Comparison of ENCODE assay signal across 8 cellular contexts in the genomic region with DNA sequence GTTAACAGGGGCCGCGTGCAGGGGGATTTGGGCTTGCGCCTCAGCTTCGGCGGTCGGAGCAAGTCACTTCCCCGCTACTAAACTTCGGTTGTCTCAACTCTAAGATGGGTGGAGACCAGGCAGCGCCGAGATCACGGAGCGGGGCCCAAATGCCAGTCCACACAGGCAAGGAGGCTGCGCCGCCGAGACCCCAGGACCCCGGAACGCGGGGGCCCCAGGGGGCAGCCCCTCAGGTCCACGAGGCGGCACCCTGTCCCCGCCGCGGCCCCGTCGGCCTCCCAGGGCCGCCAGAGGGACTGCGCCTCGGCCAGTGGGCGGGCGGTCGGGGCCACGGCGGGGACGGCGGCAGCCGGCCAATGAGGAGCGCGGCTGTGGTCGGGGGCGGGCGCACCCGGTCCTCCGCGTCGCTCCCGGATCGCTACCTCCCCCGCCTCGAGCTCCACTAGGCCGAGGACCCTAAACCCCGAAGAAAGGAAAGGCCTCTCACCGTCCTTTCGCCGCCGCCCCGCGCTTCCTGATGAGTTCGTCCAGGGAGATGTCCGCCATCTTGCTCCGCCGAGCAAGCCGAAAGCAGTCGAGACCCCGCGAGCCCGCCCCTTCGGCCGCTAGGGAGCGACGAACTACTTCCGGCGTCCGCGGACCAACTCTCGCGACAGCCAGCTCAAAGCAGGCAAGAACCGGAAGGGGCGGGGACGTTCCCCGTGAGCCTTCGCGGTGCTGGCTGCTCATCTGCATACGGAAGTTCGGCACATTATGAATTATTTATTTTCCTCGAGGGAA. TPM values are rescaled to one million over a fixed set of nuclear protein-coding genes. Genes with fewer than 3 reads are reported as not detected.
DNase-seq lines count a peak whose midpoint lies in the region; ATAC-seq and TF ChIP-seq lines count a peak whose summit lies in the region.

Gene POLDIP3, minus strand, starts transcription at position 572 of the 780 bp plus-strand sequence. Its CDS starts 26 bp downstream, at position 546.

- peak; percentile 56 for ATAC-seq in GM21619 (IDR thresholded peaks at IDR 0.05; ENCODE audit: unreplicated experiment)
- peak; percentile 62 for ATAC-seq in PC-3

- DNase-seq in DMS53 treated with DMSO at 0.1 percent for 48 hours (lab: John Stamatoyannopoulos, UW; ENCODE audit: unreplicated experiment) = peak; percentile 83
- peak; percentile 97 for DNase-seq in Jurkat, Clone E6-1 (ENCODE audit: low read depth, low spot score)
- peak; percentile 95 for DNase-seq in PC-3
- peak; percentile 98 for DNase-seq in activated T-cell treated with anti-CD3 and anti-CD28 coated beads for 48 hours (ENCODE audit: low read depth)
- DNase-seq in epithelial cell of proximal tubule (ENCODE audit: low read depth) = peak; percentile 87
- peak; percentile 99 for DNase-seq in stimulated activated CD8-positive, alpha-beta memory T cell treated with anti-CD3 and anti-CD28 coated beads, Interleukin-4, amount 100 ng/mL, for 48 hours

- peaks cover 10% of the 10 kb centered on the region; the same call in 1 of the 2 replicates for H3K36me3 ChIP-seq in PC-3 (ENCODE audit: low read depth, low read length)
- peaks cover 3 to 9% of the 10 kb centered on the region in 2 donors for H3K36me3 ChIP-seq in mucosa of rectum (ENCODE audit: control insufficient read depth in 2 of 2, insufficient read depth in 2 of 2, low read length in 2 of 2)

- H3K4me1 ChIP-seq in PC-3 (ENCODE audit: insufficient read depth, low read length) = peaks cover 8% of the 10 kb centered on the region
- H3K4me1 ChIP-seq in mucosa of rectum (ENCODE audit: control insufficient read depth in 2 of 2, insufficient read depth in 2 of 2, low read length in 2 of 2) = peaks cover 22 to 34% of the 10 kb centered on the region in 2 donors

- H3K27ac ChIP-seq in PC-3 (ENCODE audit: low read length) (peak within 1 kb of the TSS; percentile 97), mucosa of rectum (ENCODE audit: low read depth in 2 of 2, low read length in 2 of 2) (peak within 1 kb of the TSS; percentile 97 to 99)

- no TSS peak for BruUV-seq in PC-3 (replicated peaks; lab: Mats Ljungman, UMichigan)

- H3K4me3 ChIP-seq in Jurkat, Clone E6-1 (ENCODE audit: low read length) = peak within 1 kb of the TSS; percentile 65
- H3K4me3 ChIP-seq in PC-3 (ENCODE audit: low read length) (peak within 1 kb of the TSS; percentile 87), epithelial cell of proximal tubule (ENCODE audit: low read depth, low read length) (peak within 1 kb of the TSS; percentile 71), mucosa of rectum (ENCODE audit: low read length in 2 of 2) (peak within 1 kb of the TSS; percentile 89 to 94)

- H3K9ac ChIP-seq in PC-3 (ENCODE audit: low read length) = peak within 1 kb of the TSS; percentile 96
- H3K9ac ChIP-seq in mucosa of rectum (ENCODE audit: low read depth in 1 of 2, low read length in 2 of 2) = peak within 1 kb of the TSS; percentile 94 to 97

- intact Hi-C loops in PC-3 (cut with micrococcal nuclease) = no loop called here

- H3K79me2 ChIP-seq in PC-3 (ENCODE audit: low read length) = peaks cover 49% of the 10 kb centered on the region

- H4K20me1 ChIP-seq in PC-3 (ENCODE audit: low read length) = peaks cover 15% of the 10 kb centered on the region; the same call in 1 of the 2 replicates

- H3K9me2 ChIP-seq in PC-3 (replicated peaks; ENCODE audit: low read length) = no peaks in the 10 kb centered on the region

- POLR2A ChIA-PET in PC-3 (lab: Charles Lee; ENCODE audit: unreplicated experiment) = interaction anchor here (0.5 to 0.7 kb wide), 3 partner anchors 13 to 401 kb away, joined by 3 to 4 read pairs (median 4); partner anchors contain the start of gene PACSIN2

- peak within 1 kb of the TSS; percentile 82 for H3K4me2 ChIP-seq in PC-3 (ENCODE audit: low read length)

- H3K27me3 ChIP-seq in PC-3 (ENCODE audit: low read length) (no peaks in the 10 kb centered on the region), mucosa of rectum (ENCODE audit: control insufficient read depth in 2 of 2, insufficient read depth in 2 of 2, low read length in 2 of 2) (no peaks in the 10 kb centered on the region)

- H3F3A ChIP-seq in PC-3 (ENCODE audit: low read length, unreplicated experiment) = no peaks in the 10 kb centered on the region

- CTCF ChIA-PET in PC-3 (lab: Charles Lee) = no interaction called here

- peak within 1 kb of the TSS; percentile 73 for H2AFZ ChIP-seq in PC-3 (ENCODE audit: low read length)

- TF ChIP-seq CTCF in PC-3 (conservative IDR thresholded peaks at IDR 0.05; ENCODE audit: low read depth, low read length) = no peak; the same call in 1 of the 2 replicates
- peak; percentile 29 for TF ChIP-seq CTCF in epithelial cell of proximal tubule (conservative IDR thresholded peaks at IDR 0.05; ENCODE audit: low read depth, low read length)

- H3K9me3 ChIP-seq in PC-3 (ENCODE audit: low read length) = no peaks in the 10 kb centered on the region
- H3K9me3 ChIP-seq in mucosa of rectum (ENCODE audit: control insufficient read depth in 2 of 2, low read length in 2 of 2) = no peaks in the 10 kb centered on the region

RNA-seq across cellular contexts. Expression of gene POLDIP3, which starts in this region (rescaled TPM):
- 110 TPM for polyA plus RNA-seq in Jurkat, Clone E6-1 (2012; ENCODE audit: insufficient read depth, insufficient read length)
- total RNA-seq in PC-3 (2014; rRNA removed) = 32.4 and 47.2 TPM in 2 replicates
- total RNA-seq in epithelial cell of proximal tubule = 35.0 and 40.2 TPM in 2 replicates

Comparison
In these comparisons a context has a peak if more than half of its experiments do, and no peak if none do; other contexts are left out.
1. Peak in every context shown above with its lines: DNase-seq, ATAC-seq, H3K4me3 ChIP-seq and H3K27ac ChIP-seq.